In the genomic region with DNA sequence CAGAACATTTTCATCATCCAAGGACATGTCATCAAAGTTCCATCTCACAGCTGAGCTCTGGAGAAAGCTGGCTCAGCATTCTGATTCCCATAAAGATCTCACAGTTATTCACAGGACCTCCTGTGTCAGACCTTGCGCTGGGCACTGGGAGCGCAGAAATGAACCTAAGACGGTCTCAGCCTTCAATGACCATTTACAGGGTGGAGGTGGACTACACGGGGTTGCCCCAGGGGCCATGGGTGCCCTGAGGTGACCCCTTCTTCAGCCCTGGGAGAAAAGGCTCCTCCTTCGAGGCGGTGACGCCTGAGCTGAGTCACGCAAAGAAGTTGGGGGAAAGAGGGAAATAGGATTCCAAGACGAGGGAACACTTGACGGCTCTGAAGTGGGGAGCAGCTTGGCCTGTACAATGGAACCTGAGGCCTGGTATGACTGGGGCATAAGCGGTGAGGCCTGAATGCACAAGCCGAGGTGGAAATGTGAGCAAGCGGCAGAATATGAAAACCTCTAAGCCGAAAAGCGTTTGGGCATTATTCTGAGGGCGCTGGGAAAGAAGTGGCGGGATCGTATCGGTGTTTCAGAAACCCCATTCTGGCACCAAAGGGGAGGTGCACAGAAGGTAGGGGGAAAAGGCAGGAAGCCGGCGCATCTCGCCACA, we compare ENCODE assay signal across 8 cellular contexts. TPM values are rescaled to one million over a fixed set of nuclear protein-coding genes. Genes with fewer than 3 reads are reported as not detected.
A peak's percentile ranks its signal among the peaks of the same experiment; 100 is the strongest.
DNase-seq lines count a peak whose midpoint lies in the region; ATAC-seq and TF ChIP-seq lines count a peak whose summit lies in the region.

No MANE protein-coding gene starts in this region.

- TF ChIP-seq CTCF in HFFc6 (IDR thresholded peaks at IDR 0.05) = no peak
- TF ChIP-seq CTCF in suprapubic skin (IDR thresholded peaks at IDR 0.05) = no peak

- H3K4me3 ChIP-seq in suprapubic skin = peak overlapping the region; percentile 82

- WGBS in suprapubic skin = 7% methylated on average over 22 of the region's 22 CpGs

- TF ChIP-seq EP300 in suprapubic skin (IDR thresholded peaks at IDR 0.05) = no peak

- H3K27ac ChIP-seq in suprapubic skin = peak overlapping the region; percentile 92

- no peaks in the 10 kb centered on the region for H3K9me3 ChIP-seq in suprapubic skin

- peak in 1 of 2 donors; percentile 30 for TF ChIP-seq POLR2A in suprapubic skin (IDR thresholded peaks at IDR 0.05)

- peak overlapping the region; percentile 96 for H3K4me3 Mint-ChIP-seq in HFFc6
- peak overlapping the region; percentile 95 to 97 for H3K4me3 Mint-ChIP-seq in effector memory CD8-positive, alpha-beta T cell

- peak overlapping the region; percentile 97 for H3K27ac Mint-ChIP-seq in HFFc6
- H3K27ac Mint-ChIP-seq in effector memory CD8-positive, alpha-beta T cell = peak overlapping the region; percentile 96 to 98

- H3K4me1 ChIP-seq in suprapubic skin = peaks cover 28% of the 10 kb centered on the region

- peaks cover 35% of the 10 kb centered on the region for H3K4me1 Mint-ChIP-seq in HFFc6 (ENCODE audit: low read depth)
- peaks cover 31 to 32% of the 10 kb centered on the region in 2 donors for H3K4me1 Mint-ChIP-seq in effector memory CD8-positive, alpha-beta T cell (ENCODE audit: low read depth in 2 of 2)

- no peaks in the 10 kb centered on the region for H3K9me3 Mint-ChIP-seq in HFFc6
- no peaks in the 10 kb centered on the region for H3K9me3 Mint-ChIP-seq in effector memory CD8-positive, alpha-beta T cell

- H3K27me3 Mint-ChIP-seq in HFFc6 (ENCODE audit: insufficient read depth) = peaks cover 2% of the 10 kb centered on the region
- no peaks in the 10 kb centered on the region for H3K27me3 Mint-ChIP-seq in effector memory CD8-positive, alpha-beta T cell

- peaks cover 16% of the 10 kb centered on the region for H3K36me3 Mint-ChIP-seq in HFFc6 (ENCODE audit: low read depth)
- H3K36me3 Mint-ChIP-seq in effector memory CD8-positive, alpha-beta T cell (ENCODE audit: insufficient read depth) = peaks cover 50% of the 10 kb centered on the region

- DNase-seq in DMS79 treated with DMSO at 0.1 percent for 48 hours (lab: John Stamatoyannopoulos, UW) (peak; percentile 63), HFFc6 (peak; percentile 55), SW480 (ENCODE audit: low spot score) (peak; percentile 31), lung microvascular endothelial cell (ENCODE audit: low read depth in 2 of 2) (peak; percentile 41 to 69), suprapubic skin (ENCODE audit: low spot score in 2 of 2) (peak in 1 of 2 donors; percentile 81), activated gamma-delta T cell (lab: John Stamatoyannopoulos, UW) (no peak)
- no peak for DNase-seq in effector memory CD8-positive, alpha-beta T cell

- peaks cover 28% of the 10 kb centered on the region for H3K36me3 ChIP-seq in suprapubic skin

- ATAC-seq in effector memory CD8-positive, alpha-beta T cell (replicated peaks) = no peak
- ATAC-seq in GM19324 (IDR thresholded peaks at IDR 0.05; ENCODE audit: low FRiP score, unreplicated experiment) = no peak

- H3K27me3 ChIP-seq in suprapubic skin = no peaks in the 10 kb centered on the region

RNA-seq across cellular contexts. Expression of gene CC2D1B, which starts 0.8 kb away (rescaled TPM):
- 10 to 100 TPM; 27.3 to 35.5 (median 31.3) TPM for total RNA-seq in HFFc6 (2021; fragmentation: NEBNext Ultra II Directional; extraction: Animal tissue kit (Norgen Biotek cat#: 25700))
- total RNA-seq in lung microvascular endothelial cell = 14.4 and 23.8 TPM in 2 replicates
- 10 to 100 TPM; 23.0 to 30.4 (median 24.6) TPM for total RNA-seq in suprapubic skin

RNA-seq across cellular contexts. Expression of gene ORC1, which starts 39.0 kb away (rescaled TPM):
- 1 to 10 TPM; 3.1 to 8.3 (median 6.7) TPM for total RNA-seq in HFFc6 (2021; fragmentation: NEBNext Ultra II Directional; extraction: Animal tissue kit (Norgen Biotek cat#: 25700))
- total RNA-seq in lung microvascular endothelial cell (1.2 and 3.3 TPM in 2 replicates), suprapubic skin (1 to 10 TPM; 1.4 to 2.9 (median 1.9) TPM)

RNA-seq across cellular contexts. Expression of gene PRPF38A, which starts 39.2 kb away (rescaled TPM):
- total RNA-seq in HFFc6 (2021; fragmentation: NEBNext Ultra II Directional; extraction: Animal tissue kit (Norgen Biotek cat#: 25700)) = 10 to 100 TPM; 27.7 to 33.0 (median 31.3) TPM
- total RNA-seq in lung microvascular endothelial cell (6.5 and 9.9 TPM in 2 replicates), suprapubic skin (10 to 100 TPM; 10.6 to 20.4 (median 14.3) TPM)

Comparison
In these comparisons a context has a peak if more than half of its experiments do, and no peak if none do; other contexts are left out.
1. DNase-seq: peak in DMS79 treated with DMSO at 0.1 percent for 48 hours (single experiment), HFFc6 (single experiment), SW480 (single experiment) and lung microvascular endothelial cell (2 of 2); none in effector memory CD8-positive, alpha-beta T cell (0 of 3) and activated gamma-delta T cell (single experiment).